ENCODE assay signal across 18 cellular contexts in the genomic region with DNA sequence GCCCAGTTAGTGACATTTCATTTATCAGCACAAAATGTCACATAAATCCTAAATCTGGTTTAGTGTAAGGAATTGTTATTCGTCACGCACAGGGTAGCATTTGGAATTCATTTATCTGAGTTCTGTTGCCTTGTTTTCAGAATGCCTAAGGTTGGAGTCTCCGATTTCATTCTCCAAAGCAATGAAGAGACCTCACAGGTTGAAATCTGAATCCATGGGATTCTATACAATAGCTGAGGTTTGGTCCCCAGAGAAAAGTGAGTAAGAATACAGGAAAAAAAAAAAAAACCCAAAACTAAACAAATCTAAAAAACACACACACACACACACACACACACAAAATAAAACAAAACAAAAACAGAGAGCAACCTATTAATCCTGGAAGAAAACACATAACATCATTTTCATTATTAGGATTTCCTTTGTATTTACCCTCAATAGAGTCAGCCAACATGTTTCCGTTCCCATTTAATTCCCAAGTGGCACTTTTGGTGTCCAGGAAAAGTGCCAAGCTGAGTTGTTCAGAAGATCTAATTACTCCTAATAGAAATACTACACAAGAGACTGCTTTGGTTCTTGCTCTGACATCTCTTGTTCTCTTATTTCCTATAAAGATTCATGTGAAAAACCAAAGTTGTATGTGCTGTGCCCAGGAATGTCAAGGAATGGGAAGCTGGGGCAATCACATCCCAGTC. TPM values are rescaled to one million over a fixed set of nuclear protein-coding genes. Genes with fewer than 3 reads are reported as not detected.
DNase-seq lines count a peak whose midpoint lies in the region; ATAC-seq and TF ChIP-seq lines count a peak whose summit lies in the region.
"Had no signal": no experiment of that assay in that cellular context is flagged by ENCODE, and none has a peak within 500 bp of the region (broad histone marks: within the 10 kb centered on the region; RNA-seq: fewer than 3 reads in every experiment).

No MANE protein-coding gene starts in this region.

- H3K36me3 Mint-ChIP-seq in type B pancreatic cell = peaks cover 4% of the 10 kb centered on the region
- H3K36me3 Mint-ChIP-seq in activated T-helper 17 cell treated with anti-CD3 and anti-CD28 coated beads, Interleukin-2, amount 50 U/mL, for 72 hours (ENCODE audit: low read depth) = no peaks in the 10 kb centered on the region
- H3K36me3 Mint-ChIP-seq: activated CD8-positive, alpha-beta memory T cell treated with anti-CD3 and anti-CD28 coated beads, Interleukin-2, amount 10 ng/mL, durations not matched to agents 7 days and 5 days; CD8-positive, alpha-beta T cell had no signal

- DNase-seq in NCI-H345 (lab: John Stamatoyannopoulos, UW) (peak; percentile 27), NCI-H345 treated with DMSO at 0.1 percent for 48 hours (lab: John Stamatoyannopoulos, UW; ENCODE audit: unreplicated experiment) (no peak), NCI-H69 (lab: John Stamatoyannopoulos, UW) (peak; percentile 54), left kidney (ENCODE audit: low read depth, low spot score) (peak; percentile 90), type B pancreatic cell (ENCODE audit: extremely low spot score, unreplicated experiment) (no peak)
- DNase-seq: 8988T; activated CD8-positive, alpha-beta memory T cell treated with anti-CD3 and anti-CD28 coated beads, Interleukin-2, amount 10 ng/mL, durations not matched to agents 7 days and 5 days; activated naive CD4-positive, alpha-beta T cell treated with Interleukin-2 at 50 U/mL for 16 hours; brain microvascular endothelial cell; CD8-positive, alpha-beta T cell; effector CD8-positive, alpha-beta T cell; foreskin melanocyte; PC-9; posterior cingulate gyrus; WERI-Rb-1 had no signal

- no peak for ATAC-seq in activated T-helper 17 cell treated with anti-CD3 and anti-CD28 coated beads, Interleukin-2, amount 50 U/mL, for 72 hours (replicated peaks)
- ATAC-seq in HG02588 (IDR thresholded peaks at IDR 0.05; ENCODE audit: unreplicated experiment) (no peak), GM21447 (IDR thresholded peaks at IDR 0.05; ENCODE audit: unreplicated experiment) (no peak)
- ATAC-seq: activated CD8-positive, alpha-beta memory T cell treated with anti-CD3 and anti-CD28 coated beads, Interleukin-2, amount 10 ng/mL, durations not matched to agents 7 days and 5 days; CD8-positive, alpha-beta T cell had no signal

- no peak overlapping the region for H3K27ac Mint-ChIP-seq in type B pancreatic cell
- no peak overlapping the region for H3K27ac Mint-ChIP-seq in activated T-helper 17 cell treated with anti-CD3 and anti-CD28 coated beads, Interleukin-2, amount 50 U/mL, for 72 hours
- H3K27ac Mint-ChIP-seq: activated CD8-positive, alpha-beta memory T cell treated with anti-CD3 and anti-CD28 coated beads, Interleukin-2, amount 10 ng/mL, durations not matched to agents 7 days and 5 days; CD8-positive, alpha-beta T cell had no signal

- H3K4me3 Mint-ChIP-seq in type B pancreatic cell = peak overlapping the region; percentile 49
- H3K4me3 Mint-ChIP-seq in activated T-helper 17 cell treated with anti-CD3 and anti-CD28 coated beads, Interleukin-2, amount 50 U/mL, for 72 hours = no peak overlapping the region
- H3K4me3 Mint-ChIP-seq: activated CD8-positive, alpha-beta memory T cell treated with anti-CD3 and anti-CD28 coated beads, Interleukin-2, amount 10 ng/mL, durations not matched to agents 7 days and 5 days; CD8-positive, alpha-beta T cell had no signal

- no peak for TF ChIP-seq CTCF in type B pancreatic cell (conservative IDR thresholded peaks at IDR 0.05)

- peaks cover 5% of the 10 kb centered on the region for H3K9me3 Mint-ChIP-seq in type B pancreatic cell
- peaks cover 4% of the 10 kb centered on the region for H3K9me3 Mint-ChIP-seq in activated T-helper 17 cell treated with anti-CD3 and anti-CD28 coated beads, Interleukin-2, amount 50 U/mL, for 72 hours

- no peaks in the 10 kb centered on the region for H3K27me3 Mint-ChIP-seq in type B pancreatic cell
- H3K27me3 Mint-ChIP-seq in activated T-helper 17 cell treated with anti-CD3 and anti-CD28 coated beads, Interleukin-2, amount 50 U/mL, for 72 hours = peaks cover 31% of the 10 kb centered on the region

- H3K4me1 Mint-ChIP-seq in type B pancreatic cell (ENCODE audit: unreplicated experiment) = peaks cover 25% of the 10 kb centered on the region
- H3K4me1 Mint-ChIP-seq in activated T-helper 17 cell treated with anti-CD3 and anti-CD28 coated beads, Interleukin-2, amount 50 U/mL, for 72 hours = no peaks in the 10 kb centered on the region
- H3K4me1 Mint-ChIP-seq: activated CD8-positive, alpha-beta memory T cell treated with anti-CD3 and anti-CD28 coated beads, Interleukin-2, amount 10 ng/mL, durations not matched to agents 7 days and 5 days had no signal

RNA-seq across cellular contexts. Expression of a gene that starts 36.2 kb away (rescaled TPM):
- 17.4 and 23.0 TPM in 2 replicates for total RNA-seq in type B pancreatic cell (ENCODE audit: low replicate concordance)
- total RNA-seq in activated T-helper 17 cell treated with anti-CD3 and anti-CD28 coated beads, Interleukin-2, amount 50 U/mL, for 72 hours = 10 to 100 TPM; 14.7 to 15.3 TPM

Comparison
In these comparisons a context has a peak if more than half of its experiments do, and no peak if none do; other contexts are left out.
1. DNase-seq: peak in NCI-H345 (single experiment), NCI-H69 (single experiment) and left kidney (single experiment); none in NCI-H345 treated with DMSO at 0.1 percent for 48 hours (single experiment) and type B pancreatic cell (single experiment).